In the genomic region with DNA sequence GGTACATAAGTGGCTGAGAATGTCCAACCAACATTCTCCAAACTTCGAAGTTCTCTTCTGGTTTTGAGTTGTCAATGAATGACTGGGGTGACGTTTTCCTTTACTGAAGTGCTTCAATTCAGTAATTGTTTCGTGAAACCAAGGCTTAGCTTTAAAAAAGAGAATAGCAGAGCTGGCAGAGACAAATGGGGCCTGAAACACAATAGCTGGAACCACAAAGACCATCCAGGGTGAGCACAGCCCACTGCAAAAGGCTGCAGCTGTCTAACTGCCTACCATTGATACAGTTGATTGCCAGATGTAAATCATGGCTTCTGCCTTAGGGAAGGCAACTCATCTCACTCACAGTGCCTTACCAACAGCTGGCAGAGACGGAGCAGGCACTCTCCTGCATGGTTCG, we compare ENCODE assay signal across 25 cellular contexts.
DNase-seq lines count a peak whose midpoint lies in the region; ATAC-seq, FAIRE-seq and TF ChIP-seq lines count a peak whose summit lies in the region.
"Had no signal": no experiment of that assay in that cellular context is flagged by ENCODE, and none has a peak within 500 bp of the region (broad histone marks: within the 10 kb centered on the region; RNA-seq: fewer than 3 reads in every experiment).

No MANE protein-coding gene starts in this region.

- ATAC-seq in GM18511 (IDR thresholded peaks at IDR 0.05; ENCODE audit: unreplicated experiment) = peak; percentile 61
- peak; percentile 49 for ATAC-seq in GM21528 (IDR thresholded peaks at IDR 0.05; ENCODE audit: low FRiP score, unreplicated experiment)
- peak; percentile 41 for ATAC-seq in HG03103 (IDR thresholded peaks at IDR 0.05; ENCODE audit: low read depth, unreplicated experiment)
- peak; percentile 91 for ATAC-seq in GM12878
- ATAC-seq in activated T-cell treated with anti-CD3 and anti-CD28 coated beads, Interleukin-2, amount 50 U/mL, for 4 hours = no peak
- ATAC-seq: stimulated activated effector memory CD8-positive, alpha-beta T cell treated with anti-CD3 and anti-CD28 coated beads, Interleukin-12 subunit alpha, Interleukin-12 subunit beta, amount 100 ng/mL, for 72 hours had no signal

- H3K79me2 ChIP-seq in GM12878 (ENCODE audit: control insufficient read depth, insufficient read depth, low read length) = no peaks in the 10 kb centered on the region

- intact Hi-C loops in GM12878 (cut with micrococcal nuclease; ENCODE audit: unreplicated experiment) (loop anchor here (5.0 kb wide), 2 partner anchors 119 to 774 kb away; no protein-coding TSS in a partner anchor), adrenal gland (cut with DNase I) (loop anchor here in 1 of 2 donors (5.0 kb wide), 1 partner anchor 79 kb away; a partner anchor contains a TSS)

- RAD21 ChIA-PET in GM12878 (lab: Charles Lee; ENCODE audit: unreplicated experiment) = interaction anchor here (0.7 to 3.5 kb wide), 4 partner anchors 13 to 377 kb away, joined by 3 to 26 read pairs (median 4); no protein-coding TSS in a partner anchor

- H3K4me3 Mint-ChIP-seq in endothelial cell (ENCODE audit: unreplicated experiment) = no peak overlapping the region
- H3K4me3 Mint-ChIP-seq in activated T-cell treated with anti-CD3 and anti-CD28 coated beads, Interleukin-2, amount 50 U/mL, for 4 hours = no peak overlapping the region
- H3K4me3 Mint-ChIP-seq: activated naive CD4-positive, alpha-beta T cell treated with anti-CD3 and anti-CD28 coated beads, Interleukin-2, amount 50 U/mL, for 24 hours; activated T-cell treated with anti-CD3 and anti-CD28 coated beads, Interleukin-2, amount 50 U/mL, for 24 hours; IgD-negative memory B cell; nephron progenitor cell; stimulated activated effector memory CD8-positive, alpha-beta T cell treated with anti-CD3 and anti-CD28 coated beads, Interleukin-12 subunit alpha, Interleukin-12 subunit beta, amount 100 ng/mL, for 72 hours had no signal

- no peak overlapping the region; the same call in 1 of the 2 replicates for H3K4me2 ChIP-seq in GM12878 (ENCODE audit: control insufficient read depth, insufficient read depth)

- BruUV-seq in GM12878 (replicated peaks; lab: Mats Ljungman, UMichigan) = no TSS peak

- H3K9me3 ChIP-seq in GM12878 (replicated peaks; ENCODE audit: control insufficient read depth, insufficient read depth, low read length) (no peaks in the 10 kb centered on the region), adrenal gland (replicated peaks in 1 of 3) (no peaks in the 10 kb centered on the region)
- H3K9me3 ChIP-seq: colonic mucosa, HAP-1, thyroid gland had no signal

- no peak for TF ChIP-seq POLR2A in GM12878 (IDR thresholded peaks at IDR 0.05; ENCODE audit: low read depth, low read length)
- TF ChIP-seq POLR2A in adrenal gland (IDR thresholded peaks at IDR 0.05) = no peak

- POLR2A ChIA-PET in GM12878 (lab: Charles Lee) = no interaction called here

- no peak overlapping the region for H3K9ac ChIP-seq in GM12878 (ENCODE audit: control insufficient read depth, insufficient read depth, low read length)

- peak; percentile 31 for FAIRE-seq in GM12878 (lab: Jason Lieb, UNC)
- FAIRE-seq: endothelial cell of umbilical vein, RCC 7860 had no signal

- in situ Hi-C loops in GM12878 (cut with MboI) = no loop called here

- H3K27me3 ChIP-seq in GM12878 (replicated peaks in 1 of 2; ENCODE audit: control insufficient read depth in 2 of 2, insufficient read depth in 2 of 2, low read length in 1 of 2) (no peaks in the 10 kb centered on the region), adrenal gland (no peaks in the 10 kb centered on the region), H7 (ENCODE audit: control insufficient read depth, insufficient read depth, low read length) (no peaks in the 10 kb centered on the region)
- H3K27me3 ChIP-seq: colonic mucosa, thyroid gland had no signal

- no peaks in the 10 kb centered on the region for H3K36me3 Mint-ChIP-seq in endothelial cell (ENCODE audit: low read depth, unreplicated experiment)
- no peaks in the 10 kb centered on the region for H3K36me3 Mint-ChIP-seq in activated T-cell treated with anti-CD3 and anti-CD28 coated beads, Interleukin-2, amount 50 U/mL, for 4 hours (ENCODE audit: insufficient read depth)
- H3K36me3 Mint-ChIP-seq: activated naive CD4-positive, alpha-beta T cell treated with anti-CD3 and anti-CD28 coated beads, Interleukin-2, amount 50 U/mL, for 24 hours; stimulated activated effector memory CD8-positive, alpha-beta T cell treated with anti-CD3 and anti-CD28 coated beads, Interleukin-12 subunit alpha, Interleukin-12 subunit beta, amount 100 ng/mL, for 72 hours had no signal

- no peak overlapping the region for H3K4me3 ChIP-seq in GM12878
- no peak overlapping the region for H3K4me3 ChIP-seq in adrenal gland
- H3K4me3 ChIP-seq in H7 (ENCODE audit: insufficient read depth, low read depth, low read length) = no peak overlapping the region
- H3K4me3 ChIP-seq: colonic mucosa, HAP-1, thyroid gland had no signal

- H3K9me3 Mint-ChIP-seq in endothelial cell (ENCODE audit: unreplicated experiment) = no peaks in the 10 kb centered on the region
- H3K9me3 Mint-ChIP-seq in activated T-cell treated with anti-CD3 and anti-CD28 coated beads, Interleukin-2, amount 50 U/mL, for 4 hours = no peaks in the 10 kb centered on the region
- H3K9me3 Mint-ChIP-seq: activated naive CD4-positive, alpha-beta T cell treated with anti-CD3 and anti-CD28 coated beads, Interleukin-2, amount 50 U/mL, for 24 hours; activated T-cell treated with anti-CD3 and anti-CD28 coated beads, Interleukin-2, amount 50 U/mL, for 24 hours; IgD-negative memory B cell; nephron progenitor cell; stimulated activated effector memory CD8-positive, alpha-beta T cell treated with anti-CD3 and anti-CD28 coated beads, Interleukin-12 subunit alpha, Interleukin-12 subunit beta, amount 100 ng/mL, for 72 hours had no signal

- WGBS in GM12878 (ENCODE audit: insufficient coverage, insufficient replicate concordance, low lambda C conversion rate, missing lambda C conversion rate) = 19% methylated on average over 5 of the region's 5 CpGs
- 71 to 87% (median 84%) methylated on average over 4 to 5 of the region's 5 CpGs for WGBS in adrenal gland, 4 donors

- H4K20me1 ChIP-seq in GM12878 (ENCODE audit: control insufficient read depth, insufficient read depth) = no peaks in the 10 kb centered on the region

- SMC1A ChIA-PET in GM12878 (lab: Charles Lee; ENCODE audit: uncharacterized antibody, unreplicated experiment) = interaction anchor here (0.9 to 5.3 kb wide), 12 partner anchors 13 to 523 kb away, joined by 3 to 28 read pairs (median 4); no protein-coding TSS in a partner anchor

- peaks cover 2% of the 10 kb centered on the region for H3K4me1 Mint-ChIP-seq in endothelial cell (ENCODE audit: unreplicated experiment)
- no peaks in the 10 kb centered on the region for H3K4me1 Mint-ChIP-seq in activated T-cell treated with anti-CD3 and anti-CD28 coated beads, Interleukin-2, amount 50 U/mL, for 4 hours (ENCODE audit: low read depth)
- H3K4me1 Mint-ChIP-seq: activated naive CD4-positive, alpha-beta T cell treated with anti-CD3 and anti-CD28 coated beads, Interleukin-2, amount 50 U/mL, for 24 hours; stimulated activated effector memory CD8-positive, alpha-beta T cell treated with anti-CD3 and anti-CD28 coated beads, Interleukin-12 subunit alpha, Interleukin-12 subunit beta, amount 100 ng/mL, for 72 hours had no signal

- H3K36me3 ChIP-seq in GM12878 (ENCODE audit: control insufficient read depth in 2 of 2, insufficient read depth in 2 of 2, low read length in 1 of 2) = no peaks in the 10 kb centered on the region
- no peaks in the 10 kb centered on the region for H3K36me3 ChIP-seq in adrenal gland (replicated peaks in 1 of 2)
- H3K36me3 ChIP-seq in H7 (replicated peaks; ENCODE audit: control insufficient read depth, insufficient read depth, low read length) = no peaks in the 10 kb centered on the region
- H3K36me3 ChIP-seq: HAP-1, thyroid gland had no signal

- H3K27me3 Mint-ChIP-seq in endothelial cell (ENCODE audit: unreplicated experiment) = no peaks in the 10 kb centered on the region
- peaks cover 5% of the 10 kb centered on the region for H3K27me3 Mint-ChIP-seq in activated T-cell treated with anti-CD3 and anti-CD28 coated beads, Interleukin-2, amount 50 U/mL, for 4 hours (ENCODE audit: low read depth)
- H3K27me3 Mint-ChIP-seq: activated naive CD4-positive, alpha-beta T cell treated with anti-CD3 and anti-CD28 coated beads, Interleukin-2, amount 50 U/mL, for 24 hours had no signal

- DNase-seq in GM12878 (ENCODE audit: low read depth, low spot score) (peak; percentile 38), adrenal gland (no peak), H7 (no peak), endothelial cell (ENCODE audit: low spot score) (no peak)
- no peak for DNase-seq in activated T-cell treated with anti-CD3 and anti-CD28 coated beads, Interleukin-2, amount 50 U/mL, for 4 hours
- DNase-seq: activated CD4-positive, alpha-beta T cell treated with anti-CD3 and anti-CD28 coated beads, Interleukin-2, amount 50 U/mL, for 48 hours; activated T-cell treated with anti-CD3 and anti-CD28 coated beads, Interleukin-2, amount 50 U/mL, for 24 hours; AML-193; colonic mucosa; EL; hypothalamus; NCI-H2029 treated with DMSO at 0.1 percent for 48 hours; NCI-H82; nephron progenitor cell; thyroid gland had no signal

- peaks cover 16% of the 10 kb centered on the region for H3K4me1 ChIP-seq in GM12878 (ENCODE audit: control insufficient read depth, insufficient read depth, low read length)
- H3K4me1 ChIP-seq in adrenal gland (replicated peaks in 1 of 2) = peaks cover 0 to 5% of the 10 kb centered on the region in 2 donors
- H3K4me1 ChIP-seq: colonic mucosa, HAP-1, thyroid gland had no signal

- no peak overlapping the region for H2AFZ ChIP-seq in GM12878 (ENCODE audit: control insufficient read depth, low read depth, low read length)

- CTCF ChIA-PET in GM12878 (lab: Yijun Ruan, JAX) = interaction anchor here (0.6 to 6.8 kb wide), 10 partner anchors 9 to 644 kb away, joined by 3 to 57 read pairs (median 5); a partner anchor contains a TSS

- TF ChIP-seq RAD21 in GM12878 (IDR thresholded peaks at IDR 0.05; ENCODE audit: insufficient read depth, low read depth, low read length) = no peak

- H3K27ac ChIP-seq in GM12878 (ENCODE audit: control insufficient read depth, insufficient read depth) (no peak overlapping the region), adrenal gland (no peak overlapping the region)
- H3K27ac ChIP-seq: colonic mucosa, HL-60, thyroid gland had no signal

- TF ChIP-seq CTCF in GM12878 (IDR thresholded peaks at IDR 0.05 in 2 of 3, conservative IDR thresholded peaks at IDR 0.05 in 1 of 3; ENCODE audit: control insufficient read depth in 2 of 3, extremely low read depth in 1 of 3, insufficient read depth in 1 of 3, low read depth in 3 of 3, low read length in 3 of 3) (no peak), adrenal gland (IDR thresholded peaks at IDR 0.05) (no peak), endothelial cell (IDR thresholded peaks at IDR 0.05; ENCODE audit: unreplicated experiment) (no peak)

- no peak overlapping the region for H3K27ac Mint-ChIP-seq in endothelial cell (ENCODE audit: unreplicated experiment)
- H3K27ac Mint-ChIP-seq: activated naive CD4-positive, alpha-beta T cell treated with anti-CD3 and anti-CD28 coated beads, Interleukin-2, amount 50 U/mL, for 24 hours; activated T-cell treated with anti-CD3 and anti-CD28 coated beads, Interleukin-2, amount 50 U/mL, for 24 hours; IgD-negative memory B cell; nephron progenitor cell; stimulated activated effector memory CD8-positive, alpha-beta T cell treated with anti-CD3 and anti-CD28 coated beads, Interleukin-12 subunit alpha, Interleukin-12 subunit beta, amount 100 ng/mL, for 72 hours had no signal

- peak in 1 of 2 experiments; percentile 53; a peak in 1 of 4 replicates for TF ChIP-seq EP300 in GM12878 (IDR thresholded peaks at IDR 0.05; ENCODE audit: borderline replicate concordance in 1 of 2, control insufficient read depth in 1 of 2, low read depth in 2 of 2, low read length in 2 of 2)

Comparison
In these comparisons a context has a peak if more than half of its experiments do, and no peak if none do; other contexts are left out.
1. ATAC-seq: peak in GM18511 (single experiment), GM21528 (single experiment), HG03103 (single experiment) and GM12878 (single experiment); none in activated T-cell treated with anti-CD3 and anti-CD28 coated beads, Interleukin-2, amount 50 U/mL, for 4 hours (0 of 2).